Comparison of ENCODE assay signal across 1 cellular context in the genomic region with DNA sequence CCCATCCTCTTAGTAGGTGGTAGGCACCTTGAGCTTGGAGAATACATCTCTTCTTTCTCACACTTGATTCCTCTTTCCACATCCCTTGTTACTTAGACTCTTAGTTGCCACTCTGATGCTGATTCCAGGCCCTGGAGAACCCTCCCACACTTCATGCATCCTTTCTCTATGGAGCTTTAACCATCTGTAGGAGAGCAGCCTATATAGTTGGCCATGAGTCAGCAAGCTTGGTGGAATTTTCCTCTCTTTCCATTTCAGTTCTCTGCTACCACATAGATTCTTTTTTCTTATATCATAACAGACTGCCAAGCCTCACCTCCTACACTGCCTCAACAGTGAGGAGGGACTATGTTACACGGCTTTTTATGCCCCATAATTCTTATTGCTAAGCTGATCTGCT.
TF ChIP-seq lines count a peak whose summit lies in the region.

No MANE protein-coding gene starts in this region.

TF ChIP-seq in H1, 55 proteins besides CTCF, POLR2A, EP300 and RAD21:
- TF ChIP-seq SIN3A (conservative IDR thresholded peaks at IDR 0.05 in 1 of 2, IDR thresholded peaks at IDR 0.05 in 1 of 2; ENCODE audit: low read depth in 1 of 2, low read length in 2 of 2) (no peak), RXRA (IDR thresholded peaks at IDR 0.05; ENCODE audit: insufficient read depth, low read depth, low read length) (no peak), CTBP2 (IDR thresholded peaks at IDR 0.05; ENCODE audit: borderline replicate concordance, insufficient read depth, insufficient read length, low read length) (no peak)
